1 cellular context compared by ENCODE assay signal in genomic region chr14:68782091-68782981, GRCh38.
TF ChIP-seq lines count a peak whose summit lies in the region.

No MANE protein-coding gene starts in this region.

TF ChIP-seq in K562, 482 proteins besides CTCF, POLR2A, EP300 and RAD21 (continued from another document):
- no peak for TF ChIP-seq THAP12 (CRISPR knock-in tag; IDR thresholded peaks at IDR 0.05)
- TF ChIP-seq HDAC2 (IDR thresholded peaks at IDR 0.05) = 0 out of 2 replicates have a peak, but pooled peaks have one; percentile 49
- no peak for TF ChIP-seq FOXA1 (IDR thresholded peaks at IDR 0.05; ENCODE audit: borderline replicate concordance)
- TF ChIP-seq MED1 (CRISPR knock-in tag; IDR thresholded peaks at IDR 0.05; ENCODE audit: borderline replicate concordance) = no peak
- TF ChIP-seq CBFA2T3 (IDR thresholded peaks at IDR 0.05) = peak; percentile 24
- peak; percentile 74 for TF ChIP-seq ZFP36 (IDR thresholded peaks at IDR 0.05; ENCODE audit: low read depth, low read length, partially characterized antibody)
- TF ChIP-seq NCOA6 (IDR thresholded peaks at IDR 0.05) = no peak
- TF ChIP-seq RNF2 (IDR thresholded peaks at IDR 0.05) = no peak
- TF ChIP-seq BCOR (IDR thresholded peaks at IDR 0.05) = 0 out of 2 replicates have a peak, but pooled peaks have one; percentile 25
- no peak for TF ChIP-seq JUNB (CRISPR knock-in tag; conservative IDR thresholded peaks at IDR 0.05)
- no peak for TF ChIP-seq TAF1 (IDR thresholded peaks at IDR 0.05; ENCODE audit: control insufficient read depth, extremely low read depth, insufficient read depth, low read length, severe bottlenecking)
- no peak for TF ChIP-seq ATF1 (CRISPR knock-in tag; IDR thresholded peaks at IDR 0.05)
- no peak for TF ChIP-seq ATF1 (tag; IDR thresholded peaks at IDR 0.05)
- no peak for TF ChIP-seq ZNF253 (CRISPR knock-in tag; conservative IDR thresholded peaks at IDR 0.05)
- TF ChIP-seq KLF13 (tag; IDR thresholded peaks at IDR 0.05; ENCODE audit: borderline replicate concordance, low read depth) = no peak
- no peak for TF ChIP-seq ZBTB17 (CRISPR knock-in tag; IDR thresholded peaks at IDR 0.05)
- no peak for TF ChIP-seq ZNF212 (CRISPR knock-in tag; IDR thresholded peaks at IDR 0.05)
- TF ChIP-seq SAFB (IDR thresholded peaks at IDR 0.05; ENCODE audit: borderline replicate concordance, low read depth, low read length) = no peak
- no peak for TF ChIP-seq GATAD2A (IDR thresholded peaks at IDR 0.05)
- no peak for TF ChIP-seq E4F1 (CRISPR knock-in tag; IDR thresholded peaks at IDR 0.05; ENCODE audit: borderline replicate concordance)
- 0 out of 4 replicates have a peak, but pooled peaks of 1 of the 2 experiments have one; percentile 8 for TF ChIP-seq KDM1A (IDR thresholded peaks at IDR 0.05)
TF ChIP-seq in K562: peak in this region for 6.
